In genomic region chr18:76476665-76477561, GRCh38 we compare ENCODE assay signal across 1 cellular context.
TF ChIP-seq lines count a peak whose summit lies in the region.

No MANE protein-coding gene starts in this region.

TF ChIP-seq in GM12878, 131 proteins besides CTCF, POLR2A, EP300 and RAD21 (continued from another document):
- TF ChIP-seq FOXM1 (IDR thresholded peaks at IDR 0.05; ENCODE audit: low read depth, low read length) = no peak
TF ChIP-seq in GM12878: peak in this region for 5.
